ENCODE assay signal across 8 cellular contexts in genomic region chr11:67615455-67616430, GRCh38. TPM values are rescaled to one million over a fixed set of nuclear protein-coding genes. Genes with fewer than 3 reads are reported as not detected.
DNase-seq lines count a peak whose midpoint lies in the region; ATAC-seq and TF ChIP-seq lines count a peak whose summit lies in the region.

No MANE protein-coding gene starts in this region.

- no peak for ATAC-seq in GM21367 (IDR thresholded peaks at IDR 0.05; ENCODE audit: unreplicated experiment)

- peaks cover 0 to 27% (median 23%) of the 10 kb centered on the region in 6 donors for H3K36me3 ChIP-seq in spleen

- peak overlapping the region in 3 of 8 donors; percentile 88 to 98 (median 91) for H3K27ac ChIP-seq in spleen

- H3K36me3 Mint-ChIP-seq in activated CD4-positive, alpha-beta memory T cell treated with anti-CD3 and anti-CD28 coated beads for 36 hours: peaks cover 5% of the 10 kb centered on the region
- H3K36me3 Mint-ChIP-seq in mesothelial cell of epicardium: peaks cover 5% of the 10 kb centered on the region

- 40 to 53% (median 43%) methylated on average over 36 to 37 of the region's 37 CpGs for WGBS in spleen, 5 donors

- peaks cover 0 to 23% (median 0%) of the 10 kb centered on the region in 7 donors for H3K27me3 ChIP-seq in spleen (replicated peaks in 1 of 7)

- no peak for TF ChIP-seq POLR2A in spleen (IDR thresholded peaks at IDR 0.05)

- no peaks in the 10 kb centered on the region for H3K9me3 Mint-ChIP-seq in activated CD4-positive, alpha-beta memory T cell treated with anti-CD3 and anti-CD28 coated beads for 36 hours
- no peaks in the 10 kb centered on the region for H3K9me3 Mint-ChIP-seq in mesothelial cell of epicardium

- H3K27ac Mint-ChIP-seq in activated CD4-positive, alpha-beta memory T cell treated with anti-CD3 and anti-CD28 coated beads for 36 hours: peak overlapping the region; percentile 33
- no peak overlapping the region for H3K27ac Mint-ChIP-seq in mesothelial cell of epicardium

- H3K4me3 ChIP-seq in fibroblast of the aortic adventitia (ENCODE audit: low read depth, low read length) (no peak overlapping the region), spleen (peak overlapping the region in 3 of 8 donors; percentile 0 to 14 (median 13))

- H3K4me3 Mint-ChIP-seq in activated CD4-positive, alpha-beta memory T cell treated with anti-CD3 and anti-CD28 coated beads for 36 hours: peak overlapping the region; percentile 29
- no peak overlapping the region for H3K4me3 Mint-ChIP-seq in mesothelial cell of epicardium

- no peaks in the 10 kb centered on the region for H3K27me3 Mint-ChIP-seq in activated CD4-positive, alpha-beta memory T cell treated with anti-CD3 and anti-CD28 coated beads for 36 hours
- H3K27me3 Mint-ChIP-seq in mesothelial cell of epicardium (ENCODE audit: low read depth): peaks cover 9% of the 10 kb centered on the region

- peaks cover 9 to 46% (median 32%) of the 10 kb centered on the region in 6 donors for H3K4me1 ChIP-seq in spleen

- H3K9me3 ChIP-seq in spleen: no peaks in the 10 kb centered on the region

- intact Hi-C loops in activated CD4-positive, alpha-beta memory T cell treated with anti-CD3 and anti-CD28 coated beads for 36 hours (cut with micrococcal nuclease): loop anchor here (2.0 kb wide), 1 partner anchor 13 kb away; the partner anchor contains the start of gene NUDT8
- intact Hi-C loops in spleen (cut with DNase I; ENCODE audit: low total_unique reads): no loop called here

- CTCF ChIA-PET in activated CD4-positive, alpha-beta memory T cell treated with anti-CD3 and anti-CD28 coated beads for 36 hours (lab: Charles Lee): interaction anchor here (1.1 to 4.9 kb wide), 3 partner anchors 10 to 44 kb away, joined by 3 to 59 read pairs (median 24); partner anchors contain the start of gene NUDT8

- peak; percentile 46 for TF ChIP-seq CTCF in fibroblast of the aortic adventitia (IDR thresholded peaks at IDR 0.05; ENCODE audit: insufficient read depth, low read length)
- peak in 9 of 11 experiments; percentile 14 to 70 (median 37) for TF ChIP-seq CTCF in spleen (IDR thresholded peaks at IDR 0.05 in 8 of 11, conservative IDR thresholded peaks at IDR 0.05 in 3 of 11)
- TF ChIP-seq CTCF in mesothelial cell of epicardium (IDR thresholded peaks at IDR 0.05; ENCODE audit: unreplicated experiment): no peak

- H3K4me1 Mint-ChIP-seq in activated CD4-positive, alpha-beta memory T cell treated with anti-CD3 and anti-CD28 coated beads for 36 hours (ENCODE audit: low read depth): peaks cover 24% of the 10 kb centered on the region
- peaks cover 22% of the 10 kb centered on the region for H3K4me1 Mint-ChIP-seq in mesothelial cell of epicardium

- DNase-seq in DMS 273 (lab: John Stamatoyannopoulos, UW; ENCODE audit: unreplicated experiment) (peak; percentile 69), DMS 273 treated with DMSO at 0.1 percent for 48 hours (lab: John Stamatoyannopoulos, UW) (no peak), NAMALWA (ENCODE audit: low spot score) (peak; percentile 72), fibroblast of the aortic adventitia (ENCODE audit: low read depth) (no peak), spleen (peak; percentile 85), mesothelial cell of epicardium (ENCODE audit: low spot score in 2 of 2, unreplicated experiment in 2 of 2) (no peak)
- DNase-seq in activated CD4-positive, alpha-beta memory T cell treated with anti-CD3 and anti-CD28 coated beads for 36 hours: peak; percentile 81

- POLR2A ChIA-PET in activated CD4-positive, alpha-beta memory T cell treated with anti-CD3 and anti-CD28 coated beads for 36 hours (lab: Charles Lee): interaction anchor here (0.6 to 0.8 kb wide), 2 partner anchors 14 to 46 kb away, joined by 3 to 7 read pairs; partner anchors contain the start of gene NUDT8

RNA-seq across cellular contexts. Expression of gene NDUFV1, which starts 9.0 kb away (rescaled TPM):
- total RNA-seq in activated CD4-positive, alpha-beta memory T cell treated with anti-CD3 and anti-CD28 coated beads for 36 hours: 100 to 1,000 TPM; 279 to 287 TPM
- 116 and 138 TPM in 2 replicates for total RNA-seq in fibroblast of the aortic adventitia (ENCODE audit: low replicate concordance)
- total RNA-seq in spleen: 100 to 1,000 TPM; 145 to 258 (median 185) TPM
- polyA plus RNA-seq in spleen: 100 to 1,000 TPM; 132 to 257 (median 213) TPM
- total RNA-seq in mesothelial cell of epicardium: 179 to 187 TPM (median 180 TPM) in 3 replicates

RNA-seq across cellular contexts. Expression of gene NUDT8, which starts 14.0 kb away (rescaled TPM):
- total RNA-seq in activated CD4-positive, alpha-beta memory T cell treated with anti-CD3 and anti-CD28 coated beads for 36 hours: 10 to 100 TPM; 23.3 to 24.3 TPM
- total RNA-seq in fibroblast of the aortic adventitia (ENCODE audit: low replicate concordance): 8.4 and 9.5 TPM in 2 replicates
- 1 to 10 TPM; 2.7 to 7.9 (median 5.8) TPM for total RNA-seq in spleen
- 1 to 10 TPM; 5.4 to 9.2 (median 6.5) TPM for polyA plus RNA-seq in spleen
- 5.0 to 6.2 TPM (median 5.6 TPM) in 3 replicates for total RNA-seq in mesothelial cell of epicardium

RNA-seq across cellular contexts. Expression of gene TBX10, which starts 23.8 kb away (rescaled TPM):
- total RNA-seq in activated CD4-positive, alpha-beta memory T cell treated with anti-CD3 and anti-CD28 coated beads for 36 hours: not detected
- not detected in 2 replicates for total RNA-seq in fibroblast of the aortic adventitia (ENCODE audit: low replicate concordance)
- total RNA-seq in spleen: not detected
- under 1 TPM in 1 of 3 donors, not detected in 2; 0.08 TPM for polyA plus RNA-seq in spleen
- not detected in 3 replicates for total RNA-seq in mesothelial cell of epicardium

RNA-seq across cellular contexts. Expression of gene GSTP1, which starts 32.1 kb away (rescaled TPM):
- total RNA-seq in activated CD4-positive, alpha-beta memory T cell treated with anti-CD3 and anti-CD28 coated beads for 36 hours: 100 to 1,000 TPM; 361 to 362 TPM
- total RNA-seq in fibroblast of the aortic adventitia (ENCODE audit: low replicate concordance) (172 and 538 TPM in 2 replicates), spleen (100 to 1,000 TPM; 211 to 338 (median 275) TPM), mesothelial cell of epicardium (875 to 906 TPM (median 905 TPM) in 3 replicates)
- polyA plus RNA-seq in spleen: 100 to 1,000 TPM; 310 to 399 (median 343) TPM

RNA-seq across cellular contexts. Expression of gene ACY3, which starts 34.8 kb away (rescaled TPM):
- under 1 TPM; 0.29 to 0.33 TPM for total RNA-seq in activated CD4-positive, alpha-beta memory T cell treated with anti-CD3 and anti-CD28 coated beads for 36 hours
- total RNA-seq in fibroblast of the aortic adventitia (ENCODE audit: low replicate concordance) (not detected in 2 replicates), spleen (1 to 10 TPM in 3 of 7 donors, under 1 TPM in 3, not detected in 1; 0.39 to 2.0 (median 0.98) TPM), mesothelial cell of epicardium (not detected in 3 replicates)
- polyA plus RNA-seq in spleen: 1 to 10 TPM; 1.1 to 5.7 (median 1.2) TPM

Comparison
In these comparisons a context has a peak if more than half of its experiments do, and no peak if none do; other contexts are left out.
1. DNase-seq: peak in DMS 273 (single experiment), NAMALWA (single experiment), activated CD4-positive, alpha-beta memory T cell treated with anti-CD3 and anti-CD28 coated beads for 36 hours (single experiment) and spleen (single experiment); none in DMS 273 treated with DMSO at 0.1 percent for 48 hours (single experiment), fibroblast of the aortic adventitia (single experiment) and mesothelial cell of epicardium (0 of 2).